ENCODE assay signal across 8 cellular contexts in the genomic region with DNA sequence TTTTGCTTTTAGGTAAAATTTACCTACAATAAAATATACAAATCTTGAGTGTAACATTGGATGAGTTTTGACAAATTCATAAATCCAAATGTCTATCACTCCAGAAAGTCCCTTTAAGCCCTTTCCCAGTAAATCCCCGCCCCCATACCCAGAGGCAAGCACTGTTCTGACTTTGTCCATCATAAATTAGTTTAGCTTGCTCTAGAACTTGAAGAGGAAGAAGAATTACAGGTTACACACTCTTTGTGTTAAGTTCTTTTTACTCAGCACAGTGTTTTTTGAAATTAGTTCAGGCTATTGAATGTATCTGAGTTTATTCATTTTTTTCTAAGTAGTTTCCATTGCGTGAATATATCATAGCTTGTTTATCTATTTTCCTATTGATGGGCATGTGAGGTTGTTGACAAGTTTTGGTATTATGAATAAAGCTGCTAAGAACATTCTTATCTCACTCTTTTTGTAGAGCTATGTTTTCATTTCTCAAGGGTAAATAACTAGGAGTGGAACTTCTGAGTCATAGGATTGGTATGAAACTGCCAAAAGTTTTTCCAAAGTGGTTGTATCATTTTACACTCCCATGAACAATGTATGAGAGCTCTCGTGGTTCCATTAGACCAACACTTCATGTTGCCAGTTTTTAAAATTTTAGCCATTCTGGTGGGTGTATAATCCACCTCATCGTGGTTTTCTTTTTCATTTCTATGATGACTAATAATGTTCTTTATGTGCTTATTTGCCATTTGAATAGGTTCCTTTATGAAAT. TPM values are rescaled to one million over a fixed set of nuclear protein-coding genes. Genes with fewer than 3 reads are reported as not detected.
A peak's percentile ranks its signal among the peaks of the same experiment; 100 is the strongest.
DNase-seq lines count a peak whose midpoint lies in the region; ATAC-seq, FAIRE-seq and TF ChIP-seq lines count a peak whose summit lies in the region.

No MANE protein-coding gene starts in this region.

- H3K4me1 ChIP-seq in mammary epithelial cell (ENCODE audit: insufficient read depth, low read length) (peaks cover 26% of the 10 kb centered on the region), parathyroid adenoma (peaks cover 3% of the 10 kb centered on the region)

- intact Hi-C loops in natural killer cell (cut with micrococcal nuclease) (no loop called here), mammary epithelial cell (cut with micrococcal nuclease) (no loop called here)

- H4K20me1 ChIP-seq in mammary epithelial cell (ENCODE audit: insufficient read depth, low read length), result no peaks in the 10 kb centered on the region

- in situ Hi-C loops in mammary epithelial cell (cut with MboI; ENCODE audit: low sequenced_read_pairs in 2 of 2), result no loop called here

- H3K4me3 Mint-ChIP-seq in natural killer cell treated with Interleukin-12 subunit alpha and Interleukin-12 subunit beta and Interleukin-15 and Interleukin-18, amount 100 ng/mL, for 72 hours, result peak overlapping the region; percentile 49
- H3K4me3 Mint-ChIP-seq in natural killer cell, result no peak overlapping the region

- TF ChIP-seq CTCF in natural killer cell (IDR thresholded peaks at IDR 0.05) (no peak), mammary epithelial cell (conservative IDR thresholded peaks at IDR 0.05 in 1 of 2, IDR thresholded peaks at IDR 0.05 in 1 of 2; ENCODE audit: extremely low read depth in 1 of 2, insufficient read depth in 1 of 2, low read depth in 1 of 2, low read length in 2 of 2) (no peak), parathyroid adenoma (IDR thresholded peaks at IDR 0.05) (no peak)

- H2AFZ ChIP-seq in mammary epithelial cell (ENCODE audit: low read depth, low read length), result no peak overlapping the region
- no peak overlapping the region for H2AFZ ChIP-seq in parathyroid adenoma

- peak overlapping the region; percentile 14 for H3K4me2 ChIP-seq in mammary epithelial cell (ENCODE audit: insufficient read depth, low read depth, low read length)
- peak overlapping the region; percentile 39 for H3K4me2 ChIP-seq in parathyroid adenoma (ENCODE audit: low read length)

- H3K79me2 ChIP-seq in mammary epithelial cell (ENCODE audit: insufficient read depth, low read length) (no peaks in the 10 kb centered on the region), parathyroid adenoma (no peaks in the 10 kb centered on the region)

- no peak overlapping the region for H3K4me3 ChIP-seq in mammary epithelial cell (replicated peaks in 1 of 3; ENCODE audit: insufficient read depth in 1 of 3, low read depth in 2 of 3, low read length in 3 of 3)
- H3K4me3 ChIP-seq in parathyroid adenoma (ENCODE audit: low read depth, low read length), result no peak overlapping the region

- H3K9me3 Mint-ChIP-seq in natural killer cell treated with Interleukin-12 subunit alpha and Interleukin-12 subunit beta and Interleukin-15 and Interleukin-18, amount 100 ng/mL, for 72 hours, result peaks cover 3% of the 10 kb centered on the region
- no peaks in the 10 kb centered on the region for H3K9me3 Mint-ChIP-seq in natural killer cell

- peak overlapping the region; percentile 67 for H3K27ac ChIP-seq in mammary epithelial cell (ENCODE audit: insufficient read depth, low read depth, low read length)
- peak overlapping the region; percentile 40 for H3K27ac ChIP-seq in parathyroid adenoma

- BruUV-seq in mammary epithelial cell (replicated peaks; lab: Mats Ljungman, UMichigan), result no TSS peak

- H3K4me1 Mint-ChIP-seq in natural killer cell treated with Interleukin-12 subunit alpha and Interleukin-12 subunit beta and Interleukin-15 and Interleukin-18, amount 100 ng/mL, for 72 hours (ENCODE audit: low read depth in 2 of 2), result peaks cover 13 to 15% of the 10 kb centered on the region in 2 donors
- peaks cover 0 to 3% of the 10 kb centered on the region in 2 donors for H3K4me1 Mint-ChIP-seq in natural killer cell

- H3K27me3 Mint-ChIP-seq in natural killer cell treated with Interleukin-12 subunit alpha and Interleukin-12 subunit beta and Interleukin-15 and Interleukin-18, amount 100 ng/mL, for 72 hours, result no peaks in the 10 kb centered on the region
- H3K27me3 Mint-ChIP-seq in natural killer cell (ENCODE audit: low read depth in 2 of 2), result no peaks in the 10 kb centered on the region

- H3K27me3 ChIP-seq in mammary epithelial cell (ENCODE audit: insufficient read depth, low read length) (no peaks in the 10 kb centered on the region), parathyroid adenoma (ENCODE audit: control insufficient read depth, insufficient read depth, low read length) (no peaks in the 10 kb centered on the region)

- dilution Hi-C loops in mammary epithelial cell (cut with HindIII; ENCODE audit: low sequenced_read_pairs), result no loop called here

- FAIRE-seq in HTR-8/SVneo (lab: Jason Lieb, UNC), result no peak

- DNase-seq in natural killer cell treated with Interleukin-12 subunit alpha and Interleukin-12 subunit beta and Interleukin-15 and Interleukin-18, amount 100 ng/mL, for 72 hours (ENCODE audit: low spot score), result no peak
- DNase-seq in natural killer cell, result no peak
- peak; percentile 35 for DNase-seq in HTR-8/SVneo (ENCODE audit: insufficient read length, low spot score)
- peak; percentile 82 for DNase-seq in mammary epithelial cell
- no peak for DNase-seq in activated gamma-delta T cell (lab: John Stamatoyannopoulos, UW)
- DNase-seq in Ammon's horn (ENCODE audit: low spot score), result no peak
- no peak for DNase-seq in hippocampal formation (lab: John Stamatoyannopoulos, UW)

- peak overlapping the region; percentile 70 to 79 for H3K27ac Mint-ChIP-seq in natural killer cell treated with Interleukin-12 subunit alpha and Interleukin-12 subunit beta and Interleukin-15 and Interleukin-18, amount 100 ng/mL, for 72 hours
- H3K27ac Mint-ChIP-seq in natural killer cell, result no peak overlapping the region

- H3K9me3 ChIP-seq in mammary epithelial cell (replicated peaks; ENCODE audit: insufficient read depth, low read length), result no peaks in the 10 kb centered on the region
- H3K9me3 ChIP-seq in parathyroid adenoma (ENCODE audit: control insufficient read depth, low read length), result peaks cover 3% of the 10 kb centered on the region

- ATAC-seq in natural killer cell treated with Interleukin-12 subunit alpha and Interleukin-12 subunit beta and Interleukin-15 and Interleukin-18, amount 100 ng/mL, for 72 hours, result peak; percentile 77 to 85
- ATAC-seq in natural killer cell, result no peak

- 38% methylated on average over 4 of the region's 4 CpGs for WGBS in mammary epithelial cell (ENCODE audit: low coverage, missing lambda C conversion rate)

- H3K9ac ChIP-seq in mammary epithelial cell (ENCODE audit: insufficient read depth, low read length) (no peak overlapping the region), parathyroid adenoma (no peak overlapping the region)

- H3K36me3 ChIP-seq in mammary epithelial cell (ENCODE audit: insufficient read depth, low read length) (no peaks in the 10 kb centered on the region), parathyroid adenoma (ENCODE audit: control insufficient read depth, insufficient read depth, low read length) (no peaks in the 10 kb centered on the region)

- peaks cover 4% of the 10 kb centered on the region for H3K36me3 Mint-ChIP-seq in natural killer cell treated with Interleukin-12 subunit alpha and Interleukin-12 subunit beta and Interleukin-15 and Interleukin-18, amount 100 ng/mL, for 72 hours
- H3K36me3 Mint-ChIP-seq in natural killer cell, result peaks cover 9% of the 10 kb centered on the region

- CTCF ChIA-PET in mammary epithelial cell (lab: Charles Lee; ENCODE audit: low non-redundant PET), result no interaction called here

RNA-seq across cellular contexts. Expression of a gene that starts 22.4 kb away (rescaled TPM):
- 10 to 100 TPM; 12.4 to 13.9 TPM for total RNA-seq in natural killer cell treated with Interleukin-12 subunit alpha and Interleukin-12 subunit beta and Interleukin-15 and Interleukin-18, amount 100 ng/mL, for 72 hours
- 1 to 10 TPM in 2 of 3 donors, under 1 TPM in 1; 0.89 to 2.6 (median 1.5) TPM for total RNA-seq in natural killer cell
- 10 to 100 TPM in 1 of 2 donors, under 1 TPM in 1; 0.17 to 17.4 TPM for total RNA-seq in mammary epithelial cell
- polyA plus RNA-seq in mammary epithelial cell, result 5.1 TPM
- polyA minus RNA-seq in mammary epithelial cell, result 7.8 TPM

Comparison
In these comparisons a context has a peak if more than half of its experiments do, and no peak if none do; other contexts are left out.
1. ATAC-seq: peak in natural killer cell treated with Interleukin-12 subunit alpha and Interleukin-12 subunit beta and Interleukin-15 and Interleukin-18, amount 100 ng/mL, for 72 hours (2 of 2); none in natural killer cell (0 of 3).
2. H3K27ac Mint-ChIP-seq: peak in natural killer cell treated with Interleukin-12 subunit alpha and Interleukin-12 subunit beta and Interleukin-15 and Interleukin-18, amount 100 ng/mL, for 72 hours (2 of 2); none in natural killer cell (0 of 2).
3. DNase-seq: peak in HTR-8/SVneo (single experiment) and mammary epithelial cell (single experiment); none in natural killer cell treated with Interleukin-12 subunit alpha and Interleukin-12 subunit beta and Interleukin-15 and Interleukin-18, amount 100 ng/mL, for 72 hours (single experiment), natural killer cell (single experiment), activated gamma-delta T cell (single experiment), Ammon's horn (single experiment) and hippocampal formation (0 of 2).